8 cellular contexts compared by ENCODE assay signal in genomic region chr7:30505174-30505697, GRCh38. TPM values are rescaled to one million over a fixed set of nuclear protein-coding genes. Genes with fewer than 3 reads are reported as not detected.
DNase-seq lines count a peak whose midpoint lies in the region; ATAC-seq and TF ChIP-seq lines count a peak whose summit lies in the region.

No MANE protein-coding gene starts in this region.

- H3K79me1 ChIP-seq in trophoblast cell (ENCODE audit: low read length) = peaks cover 11% of the 10 kb centered on the region

- H3K4me2 ChIP-seq in OCI-LY1 (ENCODE audit: low read length) (peak overlapping the region; percentile 83), trophoblast cell (ENCODE audit: low read length) (peak overlapping the region; percentile 64)

- peak overlapping the region; percentile 16 for H2BK5ac ChIP-seq in trophoblast cell (ENCODE audit: low read depth, low read length, poor library complexity)

- H3K4me1 ChIP-seq in OCI-LY1 (ENCODE audit: insufficient read depth, low read length, severe bottlenecking) (peaks cover 32% of the 10 kb centered on the region), trophoblast cell (ENCODE audit: control insufficient read depth in 1 of 2, insufficient read depth in 2 of 2, low read length in 2 of 2) (peaks cover 2 to 6% of the 10 kb centered on the region in 2 experiments)

- H4K20me1 ChIP-seq in OCI-LY1 (ENCODE audit: insufficient read depth, low read length) = no peaks in the 10 kb centered on the region

- peak overlapping the region; percentile 76 for H4K8ac ChIP-seq in trophoblast cell (ENCODE audit: low read depth, low read length)

- peak overlapping the region; percentile 97 for H3K27ac Mint-ChIP-seq in activated T-cell treated with anti-CD3 and anti-CD28 coated beads, Interleukin-2, amount 50 U/mL, for 24 hours

- H3K27ac ChIP-seq in OCI-LY1 (ENCODE audit: low read depth, low read length, poor library complexity, severe bottlenecking) (no peak overlapping the region), trophoblast cell (ENCODE audit: low read depth, low read length) (peak overlapping the region; percentile 1)

- no peaks in the 10 kb centered on the region for H3F3A ChIP-seq in OCI-LY1 (ENCODE audit: insufficient read depth, low read length)

- H3K27me3 ChIP-seq in OCI-LY1 (ENCODE audit: insufficient read depth, low read length) = no peaks in the 10 kb centered on the region
- H3K27me3 ChIP-seq in trophoblast cell (ENCODE audit: insufficient read depth, low read length) = no peaks in the 10 kb centered on the region

- H3K4ac ChIP-seq in trophoblast cell (ENCODE audit: low read depth, low read length) = peak overlapping the region; percentile 9

- H2BK120ac ChIP-seq in trophoblast cell (ENCODE audit: insufficient read depth, low read length, poor library complexity) = no peak overlapping the region

- H3K79me2 ChIP-seq in OCI-LY1 (ENCODE audit: insufficient read depth, low read length) (peaks cover 6% of the 10 kb centered on the region; the same call in 1 of the 2 replicates), trophoblast cell (ENCODE audit: control insufficient read depth, insufficient read depth, low read length, poor library complexity) (peaks cover 7% of the 10 kb centered on the region)

- H2AFZ ChIP-seq in OCI-LY1 (ENCODE audit: low read length) (peak overlapping the region; percentile 61; the same call in 1 of the 2 replicates), trophoblast cell (ENCODE audit: insufficient read depth, low read length, poor library complexity) (no peak overlapping the region)

- H2AK5ac ChIP-seq in trophoblast cell (ENCODE audit: low read length) = peak overlapping the region; percentile 28

- DNase-seq in activated T-cell treated with anti-CD3 and anti-CD28 coated beads, Interleukin-2, amount 50 U/mL, for 24 hours = no peak
- DNase-seq in activated T-cell treated with anti-CD3 and anti-CD28 coated beads, Interleukin-2, amount 50 U/mL, for 48 hours = no peak
- DNase-seq in epithelial cell of esophagus (ENCODE audit: low read depth) = no peak
- DNase-seq in trophoblast cell = no peak
- DNase-seq in central memory CD4-positive, alpha-beta T cell = no peak
- no peak for DNase-seq in HT-29 (ENCODE audit: low spot score)

- no peak overlapping the region for H3K23ac ChIP-seq in trophoblast cell (ENCODE audit: low read length)

- peak overlapping the region; percentile 23 for H4K12ac ChIP-seq in trophoblast cell (ENCODE audit: low read depth, low read length)

- WGBS in trophoblast cell (ENCODE audit: extremely low coverage, insufficient coverage, insufficient read length) = no CpG with 5 or more reads among the region's 19 CpGs

- no peaks in the 10 kb centered on the region for H3K27me3 Mint-ChIP-seq in activated T-cell treated with anti-CD3 and anti-CD28 coated beads, Interleukin-2, amount 50 U/mL, for 24 hours

- ATAC-seq in GM19452 (IDR thresholded peaks at IDR 0.05; ENCODE audit: unreplicated experiment) = no peak

- H4K91ac ChIP-seq in trophoblast cell (ENCODE audit: low read depth, low read length) = peak overlapping the region; percentile 47

- peaks cover 3% of the 10 kb centered on the region for H3K9me3 Mint-ChIP-seq in activated T-cell treated with anti-CD3 and anti-CD28 coated beads, Interleukin-2, amount 50 U/mL, for 24 hours

- peak overlapping the region; percentile 70 for H3K4me3 ChIP-seq in OCI-LY1 (ENCODE audit: low read depth, low read length, poor library complexity, severe bottlenecking)
- H3K4me3 ChIP-seq in epithelial cell of esophagus (ENCODE audit: low read length) = peak overlapping the region; percentile 95
- H3K4me3 ChIP-seq in trophoblast cell (ENCODE audit: low read depth, low read length) = peak overlapping the region; percentile 59

- H2BK12ac ChIP-seq in trophoblast cell (ENCODE audit: low read length) = no peak overlapping the region

- H3K36me3 ChIP-seq in OCI-LY1 (ENCODE audit: insufficient read depth, low read length) (peaks cover 13% of the 10 kb centered on the region), trophoblast cell (ENCODE audit: control insufficient read depth in 1 of 2, insufficient read depth in 2 of 2, low read length in 2 of 2) (no peaks in the 10 kb centered on the region)

- H3K9me3 ChIP-seq in OCI-LY1 (ENCODE audit: low read length) (0 out of 2 replicates have a peak, but pooled peaks cover 3% of the 10 kb centered on the region), trophoblast cell (ENCODE audit: insufficient read depth, low read depth, low read length) (peaks cover 2% of the 10 kb centered on the region)

- TF ChIP-seq CTCF in OCI-LY1 (IDR thresholded peaks at IDR 0.05; ENCODE audit: low read length) (0 out of 2 replicates have a peak, but pooled peaks have one; percentile 11), epithelial cell of esophagus (IDR thresholded peaks at IDR 0.05; ENCODE audit: insufficient read depth, low read depth, low read length, missing control alignments) (peak; percentile 5)

- H3K18ac ChIP-seq in trophoblast cell (ENCODE audit: low read length) = peak overlapping the region; percentile 19

- H3K9me2 ChIP-seq in OCI-LY1 (ENCODE audit: low read depth, low read length) = no peaks in the 10 kb centered on the region

- peak overlapping the region; percentile 71 for H3K9ac ChIP-seq in OCI-LY1 (ENCODE audit: low read length)
- no peak overlapping the region for H3K9ac ChIP-seq in trophoblast cell (ENCODE audit: low read length)

- peak overlapping the region; percentile 47 for H3K14ac ChIP-seq in trophoblast cell (ENCODE audit: low read length)

- peak overlapping the region; percentile 83 for H3K4me3 Mint-ChIP-seq in activated T-cell treated with anti-CD3 and anti-CD28 coated beads, Interleukin-2, amount 50 U/mL, for 24 hours

- peaks cover 41% of the 10 kb centered on the region for H3K4me1 Mint-ChIP-seq in activated T-cell treated with anti-CD3 and anti-CD28 coated beads, Interleukin-2, amount 50 U/mL, for 24 hours (ENCODE audit: low read depth)

- peaks cover 44% of the 10 kb centered on the region for H3K36me3 Mint-ChIP-seq in activated T-cell treated with anti-CD3 and anti-CD28 coated beads, Interleukin-2, amount 50 U/mL, for 24 hours (ENCODE audit: low read depth)

RNA-seq across cellular contexts. Expression of gene GGCT, which starts 0.6 kb away (rescaled TPM):
- 40.8 and 41.0 TPM in 2 replicates for polyA plus RNA-seq in trophoblast cell (2013)
- total RNA-seq in HT-29 (2014; rRNA removed; shearing (Covaris generic)) = 123 TPM in 2 replicates

RNA-seq across cellular contexts. Expression of gene NOD1, which starts 26.7 kb away (rescaled TPM):
- polyA plus RNA-seq in trophoblast cell (2013) = 8.0 and 8.5 TPM in 2 replicates
- 5.5 and 6.2 TPM in 2 replicates for total RNA-seq in HT-29 (2014; rRNA removed; shearing (Covaris generic))
